Comparison of ENCODE assay signal across 1 cellular context in the genomic region with DNA sequence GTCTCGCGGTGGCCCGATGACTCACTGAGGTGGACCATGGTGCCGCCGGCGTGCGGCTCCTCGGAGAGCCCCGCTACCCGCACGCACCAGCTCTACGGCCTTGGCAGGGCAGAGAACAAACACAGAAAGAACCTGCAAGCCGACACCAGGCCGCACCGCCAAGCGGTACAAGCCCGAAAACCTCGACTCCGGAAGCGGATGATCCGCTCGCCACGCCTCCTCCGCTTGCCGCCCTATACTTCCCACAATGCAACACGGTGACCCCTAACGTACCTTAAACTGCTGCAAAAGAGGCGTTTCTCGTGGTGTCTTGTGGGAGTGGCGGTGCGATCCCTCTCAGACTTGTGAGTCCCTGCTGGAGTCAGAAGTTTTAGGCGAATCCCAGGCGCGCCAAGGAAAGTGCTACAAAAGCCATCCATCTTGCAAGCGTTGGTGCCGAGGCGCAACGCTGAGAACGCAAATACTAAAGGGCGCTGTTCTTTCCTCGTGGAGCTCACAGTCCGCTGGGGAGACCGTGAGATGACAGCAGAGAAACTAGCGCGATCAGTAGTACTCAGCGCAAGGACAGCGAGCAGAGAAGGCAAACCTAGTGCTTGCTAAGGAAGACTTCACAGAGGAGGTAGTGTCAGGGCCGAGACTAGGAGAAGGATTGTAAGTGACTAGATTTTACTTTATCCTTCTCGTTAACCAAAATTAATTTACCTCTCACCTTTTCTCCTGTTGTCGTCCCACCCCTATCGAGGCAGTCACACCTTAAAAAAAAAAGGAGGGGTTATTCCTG.
A peak's percentile ranks its signal among the peaks of the same experiment; 100 is the strongest.
TF ChIP-seq lines count a peak whose summit lies in the region.

A gene (minus strand): TSS at position 200 of the 781 bp plus-strand sequence. CDS start 162 bp downstream, at position 38.

TF ChIP-seq in HepG2, 621 proteins besides CTCF, POLR2A, EP300 and RAD21 (continued from another document and continues in another):
- TF ChIP-seq ZNF337 (CRISPR knock-in tag; IDR thresholded peaks at IDR 0.05; ENCODE audit: borderline replicate concordance, low read depth) (no peak), ZIK1 (CRISPR knock-in tag; IDR thresholded peaks at IDR 0.05; ENCODE audit: borderline replicate concordance, low read depth) (peak; percentile 54; the same call in 1 of the 2 replicates), ZNF530 (CRISPR knock-in tag; IDR thresholded peaks at IDR 0.05; ENCODE audit: low read depth) (no peak), ZNF160 (CRISPR knock-in tag; IDR thresholded peaks at IDR 0.05) (peak; percentile 82; the same call in 1 of the 2 replicates), MXD4 (CRISPR knock-in tag; IDR thresholded peaks at IDR 0.05) (peak; percentile 90; the same call in 1 of the 2 replicates), ZFP36 (IDR thresholded peaks at IDR 0.05; ENCODE audit: borderline replicate concordance, low read depth, low read length, partially characterized antibody) (no peak), CHD4 (IDR thresholded peaks at IDR 0.05; ENCODE audit: borderline replicate concordance, low read length) (no peak), MZF1 (CRISPR knock-in tag; IDR thresholded peaks at IDR 0.05; ENCODE audit: borderline replicate concordance) (no peak), LCORL (IDR thresholded peaks at IDR 0.05) (no peak), LCORL (CRISPR knock-in tag; IDR thresholded peaks at IDR 0.05) (peak; percentile 63), HMGA1 (CRISPR knock-in tag; conservative IDR thresholded peaks at IDR 0.05) (no peak), ZNF260 (CRISPR knock-in tag; IDR thresholded peaks at IDR 0.05; ENCODE audit: borderline replicate concordance, low read depth) (no peak), CAMTA2 (CRISPR knock-in tag; IDR thresholded peaks at IDR 0.05; ENCODE audit: borderline replicate concordance) (no peak), SMYD3 (CRISPR knock-in tag; IDR thresholded peaks at IDR 0.05) (no peak), ZNF235 (CRISPR knock-in tag; IDR thresholded peaks at IDR 0.05; ENCODE audit: borderline replicate concordance) (no peak), MYNN (CRISPR knock-in tag; IDR thresholded peaks at IDR 0.05; ENCODE audit: low read depth) (no peak), U2AF2 (IDR thresholded peaks at IDR 0.05; ENCODE audit: low read depth, low read length) (no peak), ZNF577 (CRISPR knock-in tag; IDR thresholded peaks at IDR 0.05; ENCODE audit: borderline replicate concordance, low read depth) (no peak), AKAP8 (CRISPR knock-in tag; IDR thresholded peaks at IDR 0.05) (no peak), ATF7-NPFF (CRISPR knock-in tag; IDR thresholded peaks at IDR 0.05; ENCODE audit: low read depth) (peak; percentile 76), ONECUT2 (CRISPR knock-in tag; IDR thresholded peaks at IDR 0.05) (no peak), HNF4G (IDR thresholded peaks at IDR 0.05; ENCODE audit: borderline replicate concordance, low read depth, low read length) (peak; percentile 57; the same call in 1 of the 2 replicates), HNF4G (CRISPR knock-in tag; IDR thresholded peaks at IDR 0.05; ENCODE audit: borderline replicate concordance, low read depth) (peak; percentile 79; the same call in 1 of the 2 replicates), ZSCAN25 (CRISPR knock-in tag; IDR thresholded peaks at IDR 0.05) (peak; percentile 22; the same call in 1 of the 2 replicates), PTBP1 (IDR thresholded peaks at IDR 0.05; ENCODE audit: low read depth, low read length, poor library complexity, severe bottlenecking) (no peak), RFXANK (CRISPR knock-in tag; IDR thresholded peaks at IDR 0.05) (peak; percentile 29; the same call in 1 of the 2 replicates), ZNF343 (CRISPR knock-in tag; IDR thresholded peaks at IDR 0.05) (no peak; the same call in 1 of the 2 replicates), SOX6 (IDR thresholded peaks at IDR 0.05) (no peak), SOX6 (CRISPR knock-in tag; IDR thresholded peaks at IDR 0.05) (peak; percentile 68; the same call in 1 of the 2 replicates), ZNF556 (CRISPR knock-in tag; IDR thresholded peaks at IDR 0.05; ENCODE audit: borderline replicate concordance) (no peak), MLLT10 (CRISPR knock-in tag; IDR thresholded peaks at IDR 0.05) (no peak), ZNF703 (CRISPR knock-in tag; IDR thresholded peaks at IDR 0.05; ENCODE audit: borderline replicate concordance) (no peak), GZF1 (CRISPR knock-in tag; IDR thresholded peaks at IDR 0.05) (peak; percentile 4; the same call in 1 of the 2 replicates), MIER3 (CRISPR knock-in tag; IDR thresholded peaks at IDR 0.05; ENCODE audit: borderline replicate concordance) (peak; percentile 56; the same call in 1 of the 2 replicates), RXRA (CRISPR knock-in tag; IDR thresholded peaks at IDR 0.05) (peak; percentile 88), ZNF816 (CRISPR knock-in tag; IDR thresholded peaks at IDR 0.05; ENCODE audit: borderline replicate concordance) (peak; percentile 71; the same call in 1 of the 2 replicates), RBM22 (optimal IDR thresholded peaks at IDR 0.05; ENCODE audit: low read length) (no peak), ELF1 (CRISPR knock-in tag; IDR thresholded peaks at IDR 0.05) (peak; percentile 95), PRMT3 (CRISPR knock-in tag; IDR thresholded peaks at IDR 0.05; ENCODE audit: borderline replicate concordance, low read depth) (peak; percentile 75; the same call in 1 of the 2 replicates), HNRNPL (IDR thresholded peaks at IDR 0.05; ENCODE audit: low read depth, low read length) (no peak), ZNF781 (CRISPR knock-in tag; IDR thresholded peaks at IDR 0.05; ENCODE audit: borderline replicate concordance, not compliant biosample characterization) (peak; percentile 61), HCFC1 (IDR thresholded peaks at IDR 0.05; ENCODE audit: low read depth, low read length) (peak; percentile 63), ZNF607 (CRISPR knock-in tag; IDR thresholded peaks at IDR 0.05; ENCODE audit: borderline replicate concordance) (no peak), ZNF772 (CRISPR knock-in tag; IDR thresholded peaks at IDR 0.05) (peak; percentile 67; the same call in 1 of the 2 replicates), NFIB (CRISPR knock-in tag; IDR thresholded peaks at IDR 0.05; ENCODE audit: borderline replicate concordance) (no peak), RORA (CRISPR knock-in tag; IDR thresholded peaks at IDR 0.05) (no peak), SMARCC2 (IDR thresholded peaks at IDR 0.05) (no peak), ZNF205 (CRISPR knock-in tag; IDR thresholded peaks at IDR 0.05) (0 out of 2 replicates have a peak, but pooled peaks have one; percentile 45), KAT2B (IDR thresholded peaks at IDR 0.05; ENCODE audit: borderline replicate concordance, low read depth, low read length) (no peak), ZNF792 (CRISPR knock-in tag; IDR thresholded peaks at IDR 0.05) (peak; percentile 27), ZNF546 (CRISPR knock-in tag; conservative IDR thresholded peaks at IDR 0.05) (no peak; the same call in 1 of the 2 replicates), THAP11 (CRISPR knock-in tag; IDR thresholded peaks at IDR 0.05) (peak; percentile 96), PAX8 (CRISPR knock-in tag; IDR thresholded peaks at IDR 0.05; ENCODE audit: borderline replicate concordance) (no peak), NR3C1 (CRISPR knock-in tag; IDR thresholded peaks at IDR 0.05) (no peak), RBAK (CRISPR knock-in tag; IDR thresholded peaks at IDR 0.05) (no peak), HES4 (CRISPR knock-in tag; IDR thresholded peaks at IDR 0.05; ENCODE audit: borderline replicate concordance) (peak; percentile 76; the same call in 1 of the 2 replicates)
- TF ChIP-seq, protein P1, sequence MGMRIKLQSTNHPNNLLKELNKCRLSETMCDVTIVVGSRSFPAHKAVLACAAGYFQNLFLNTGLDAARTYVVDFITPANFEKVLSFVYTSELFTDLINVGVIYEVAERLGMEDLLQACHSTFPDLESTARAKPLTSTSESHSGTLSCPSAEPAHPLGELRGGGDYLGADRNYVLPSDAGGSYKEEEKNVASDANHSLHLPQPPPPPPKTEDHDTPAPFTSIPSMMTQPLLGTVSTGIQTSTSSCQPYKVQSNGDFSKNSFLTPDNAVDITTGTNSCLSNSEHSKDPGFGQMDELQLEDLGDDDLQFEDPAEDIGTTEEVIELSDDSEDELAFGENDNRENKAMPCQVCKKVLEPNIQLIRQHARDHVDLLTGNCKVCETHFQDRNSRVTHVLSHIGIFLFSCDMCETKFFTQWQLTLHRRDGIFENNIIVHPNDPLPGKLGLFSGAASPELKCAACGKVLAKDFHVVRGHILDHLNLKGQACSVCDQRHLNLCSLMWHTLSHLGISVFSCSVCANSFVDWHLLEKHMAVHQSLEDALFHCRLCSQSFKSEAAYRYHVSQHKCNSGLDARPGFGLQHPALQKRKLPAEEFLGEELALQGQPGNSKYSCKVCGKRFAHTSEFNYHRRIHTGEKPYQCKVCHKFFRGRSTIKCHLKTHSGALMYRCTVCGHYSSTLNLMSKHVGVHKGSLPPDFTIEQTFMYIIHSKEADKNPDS (CRISPR knock-in tag; IDR thresholded peaks at IDR 0.05): no peak
- TF ChIP-seq, protein P2, sequence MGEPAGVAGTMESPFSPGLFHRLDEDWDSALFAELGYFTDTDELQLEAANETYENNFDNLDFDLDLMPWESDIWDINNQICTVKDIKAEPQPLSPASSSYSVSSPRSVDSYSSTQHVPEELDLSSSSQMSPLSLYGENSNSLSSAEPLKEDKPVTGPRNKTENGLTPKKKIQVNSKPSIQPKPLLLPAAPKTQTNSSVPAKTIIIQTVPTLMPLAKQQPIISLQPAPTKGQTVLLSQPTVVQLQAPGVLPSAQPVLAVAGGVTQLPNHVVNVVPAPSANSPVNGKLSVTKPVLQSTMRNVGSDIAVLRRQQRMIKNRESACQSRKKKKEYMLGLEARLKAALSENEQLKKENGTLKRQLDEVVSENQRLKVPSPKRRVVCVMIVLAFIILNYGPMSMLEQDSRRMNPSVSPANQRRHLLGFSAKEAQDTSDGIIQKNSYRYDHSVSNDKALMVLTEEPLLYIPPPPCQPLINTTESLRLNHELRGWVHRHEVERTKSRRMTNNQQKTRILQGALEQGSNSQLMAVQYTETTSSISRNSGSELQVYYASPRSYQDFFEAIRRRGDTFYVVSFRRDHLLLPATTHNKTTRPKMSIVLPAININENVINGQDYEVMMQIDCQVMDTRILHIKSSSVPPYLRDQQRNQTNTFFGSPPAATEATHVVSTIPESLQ (CRISPR knock-in tag; conservative IDR thresholded peaks at IDR 0.05): no peak
- TF ChIP-seq, protein P3, sequence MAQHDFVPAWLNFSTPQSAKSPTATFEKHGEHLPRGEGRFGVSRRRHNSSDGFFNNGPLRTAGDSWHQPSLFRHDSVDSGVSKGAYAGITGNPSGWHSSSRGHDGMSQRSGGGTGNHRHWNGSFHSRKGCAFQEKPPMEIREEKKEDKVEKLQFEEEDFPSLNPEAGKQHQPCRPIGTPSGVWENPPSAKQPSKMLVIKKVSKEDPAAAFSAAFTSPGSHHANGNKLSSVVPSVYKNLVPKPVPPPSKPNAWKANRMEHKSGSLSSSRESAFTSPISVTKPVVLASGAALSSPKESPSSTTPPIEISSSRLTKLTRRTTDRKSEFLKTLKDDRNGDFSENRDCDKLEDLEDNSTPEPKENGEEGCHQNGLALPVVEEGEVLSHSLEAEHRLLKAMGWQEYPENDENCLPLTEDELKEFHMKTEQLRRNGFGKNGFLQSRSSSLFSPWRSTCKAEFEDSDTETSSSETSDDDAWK (CRISPR knock-in tag; IDR thresholded peaks at IDR 0.05): no peak
- TF ChIP-seq, protein P4, sequence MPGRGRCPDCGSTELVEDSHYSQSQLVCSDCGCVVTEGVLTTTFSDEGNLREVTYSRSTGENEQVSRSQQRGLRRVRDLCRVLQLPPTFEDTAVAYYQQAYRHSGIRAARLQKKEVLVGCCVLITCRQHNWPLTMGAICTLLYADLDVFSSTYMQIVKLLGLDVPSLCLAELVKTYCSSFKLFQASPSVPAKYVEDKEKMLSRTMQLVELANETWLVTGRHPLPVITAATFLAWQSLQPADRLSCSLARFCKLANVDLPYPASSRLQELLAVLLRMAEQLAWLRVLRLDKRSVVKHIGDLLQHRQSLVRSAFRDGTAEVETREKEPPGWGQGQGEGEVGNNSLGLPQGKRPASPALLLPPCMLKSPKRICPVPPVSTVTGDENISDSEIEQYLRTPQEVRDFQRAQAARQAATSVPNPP (CRISPR knock-in tag; IDR thresholded peaks at IDR 0.05): no peak
- TF ChIP-seq, protein P5, sequence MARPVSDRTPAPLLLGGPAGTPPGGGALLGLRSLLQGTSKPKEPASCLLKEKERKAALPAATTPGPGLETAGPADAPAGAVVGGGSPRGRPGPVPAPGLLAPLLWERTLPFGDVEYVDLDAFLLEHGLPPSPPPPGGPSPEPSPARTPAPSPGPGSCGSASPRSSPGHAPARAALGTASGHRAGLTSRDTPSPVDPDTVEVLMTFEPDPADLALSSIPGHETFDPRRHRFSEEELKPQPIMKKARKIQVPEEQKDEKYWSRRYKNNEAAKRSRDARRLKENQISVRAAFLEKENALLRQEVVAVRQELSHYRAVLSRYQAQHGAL (CRISPR knock-in tag; IDR thresholded peaks at IDR 0.05; ENCODE audit: not compliant biosample characterization): no peak
- TF ChIP-seq, protein P6, sequence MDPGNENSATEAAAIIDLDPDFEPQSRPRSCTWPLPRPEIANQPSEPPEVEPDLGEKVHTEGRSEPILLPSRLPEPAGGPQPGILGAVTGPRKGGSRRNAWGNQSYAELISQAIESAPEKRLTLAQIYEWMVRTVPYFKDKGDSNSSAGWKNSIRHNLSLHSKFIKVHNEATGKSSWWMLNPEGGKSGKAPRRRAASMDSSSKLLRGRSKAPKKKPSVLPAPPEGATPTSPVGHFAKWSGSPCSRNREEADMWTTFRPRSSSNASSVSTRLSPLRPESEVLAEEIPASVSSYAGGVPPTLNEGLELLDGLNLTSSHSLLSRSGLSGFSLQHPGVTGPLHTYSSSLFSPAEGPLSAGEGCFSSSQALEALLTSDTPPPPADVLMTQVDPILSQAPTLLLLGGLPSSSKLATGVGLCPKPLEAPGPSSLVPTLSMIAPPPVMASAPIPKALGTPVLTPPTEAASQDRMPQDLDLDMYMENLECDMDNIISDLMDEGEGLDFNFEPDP (CRISPR knock-in tag; conservative IDR thresholded peaks at IDR 0.05): peak; percentile 96; the same call in 1 of the 2 replicates
- TF ChIP-seq, protein P7, sequence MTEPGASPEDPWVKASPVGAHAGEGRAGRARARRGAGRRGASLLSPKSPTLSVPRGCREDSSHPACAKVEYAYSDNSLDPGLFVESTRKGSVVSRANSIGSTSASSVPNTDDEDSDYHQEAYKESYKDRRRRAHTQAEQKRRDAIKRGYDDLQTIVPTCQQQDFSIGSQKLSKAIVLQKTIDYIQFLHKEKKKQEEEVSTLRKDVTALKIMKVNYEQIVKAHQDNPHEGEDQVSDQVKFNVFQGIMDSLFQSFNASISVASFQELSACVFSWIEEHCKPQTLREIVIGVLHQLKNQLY (CRISPR knock-in tag; IDR thresholded peaks at IDR 0.05): 0 out of 2 replicates have a peak, but pooled peaks have one; percentile 37
- TF ChIP-seq, protein P8, sequence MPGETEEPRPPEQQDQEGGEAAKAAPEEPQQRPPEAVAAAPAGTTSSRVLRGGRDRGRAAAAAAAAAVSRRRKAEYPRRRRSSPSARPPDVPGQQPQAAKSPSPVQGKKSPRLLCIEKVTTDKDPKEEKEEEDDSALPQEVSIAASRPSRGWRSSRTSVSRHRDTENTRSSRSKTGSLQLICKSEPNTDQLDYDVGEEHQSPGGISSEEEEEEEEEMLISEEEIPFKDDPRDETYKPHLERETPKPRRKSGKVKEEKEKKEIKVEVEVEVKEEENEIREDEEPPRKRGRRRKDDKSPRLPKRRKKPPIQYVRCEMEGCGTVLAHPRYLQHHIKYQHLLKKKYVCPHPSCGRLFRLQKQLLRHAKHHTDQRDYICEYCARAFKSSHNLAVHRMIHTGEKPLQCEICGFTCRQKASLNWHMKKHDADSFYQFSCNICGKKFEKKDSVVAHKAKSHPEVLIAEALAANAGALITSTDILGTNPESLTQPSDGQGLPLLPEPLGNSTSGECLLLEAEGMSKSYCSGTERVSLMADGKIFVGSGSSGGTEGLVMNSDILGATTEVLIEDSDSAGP (CRISPR knock-in tag; IDR thresholded peaks at IDR 0.05; ENCODE audit: borderline replicate concordance): peak; percentile 92
